23 cellular contexts compared by ENCODE assay signal in genomic region chr3:5271061-5271683, GRCh38.
DNase-seq lines count a peak whose midpoint lies in the region; ATAC-seq and TF ChIP-seq lines count a peak whose summit lies in the region.
"Had no signal": no experiment of that assay in that cellular context is flagged by ENCODE, and none has a peak within 500 bp of the region (broad histone marks: within the 10 kb centered on the region; RNA-seq: fewer than 3 reads in every experiment).

No MANE protein-coding gene starts in this region.

- no peaks in the 10 kb centered on the region for H4K20me1 ChIP-seq in OCI-LY7 (ENCODE audit: insufficient read depth, low read length)

- no peaks in the 10 kb centered on the region for H3K79me2 ChIP-seq in OCI-LY7 (ENCODE audit: insufficient read depth, low read depth, low read length)

- H4K91ac ChIP-seq in mesenchymal stem cell (ENCODE audit: low read length): no peak overlapping the region

- H3K4me3 ChIP-seq in esophagus muscularis mucosa (no peak overlapping the region), OCI-LY7 (ENCODE audit: low read depth, low read length, poor library complexity, severe bottlenecking) (no peak overlapping the region), mesenchymal stem cell (ENCODE audit: insufficient read depth in 1 of 2, low read depth in 1 of 2, low read length in 2 of 2) (no peak overlapping the region)

- intact Hi-C loops in esophagus muscularis mucosa (cut with DNase I) (no loop called here), OCI-LY7 (cut with micrococcal nuclease; ENCODE audit: unreplicated experiment) (no loop called here)

- no peak for TF ChIP-seq EP300 in esophagus muscularis mucosa (IDR thresholded peaks at IDR 0.05)

- H3K18ac ChIP-seq in mesenchymal stem cell (ENCODE audit: low read depth in 1 of 2, low read length in 2 of 2): no peak overlapping the region

- no TSS peak for BruUV-seq in OCI-LY7 (replicated peaks; lab: Mats Ljungman, UMichigan)

- no peaks in the 10 kb centered on the region for H3K79me1 ChIP-seq in mesenchymal stem cell (replicated peaks; ENCODE audit: low read length, poor library complexity, severe bottlenecking)

- no peak overlapping the region for H2BK5ac ChIP-seq in mesenchymal stem cell (ENCODE audit: low read depth, low read length, poor library complexity, severe bottlenecking)

- peak; percentile 13 to 49 for DNase-seq in NOMO-1 (lab: John Stamatoyannopoulos, UW; ENCODE audit: unreplicated experiment in 2 of 2)
- no peak for DNase-seq in NOMO-1 treated with dmso at 0.1 percent for 144 hours (lab: John Stamatoyannopoulos, UW; ENCODE audit: unreplicated experiment)
- peak; percentile 34 for DNase-seq in NOMO-1 treated with DMSO at 0.1 percent for 48 hours (lab: John Stamatoyannopoulos, UW; ENCODE audit: unreplicated experiment)
- peak; percentile 62 for DNase-seq in esophagus muscularis mucosa (ENCODE audit: extremely low spot score)
- DNase-seq in OCI-LY7 (ENCODE audit: low spot score): no peak
- DNase-seq in mesenchymal stem cell: no peak
- DNase-seq: 8988T; CD4-positive, CD25-positive, alpha-beta regulatory T cell; COR-L47; DMS 273 treated with DMSO at 0.1 percent for 48 hours; DND-41; GOT3; NCI-H1417 treated with DMSO at 0.1 percent for 48 hours; NCI-H187 treated with DMSO at 0.1 percent for 48 hours; NCI-H226; NCI-H524; OCI-M1; Right ventricle myocardium superior; T-helper 1 cell had no signal

- no peak overlapping the region for H3K9ac ChIP-seq in mesenchymal stem cell (ENCODE audit: low read length)

- no peak for TF ChIP-seq CTCF in esophagus muscularis mucosa (IDR thresholded peaks at IDR 0.05)
- no peak for TF ChIP-seq CTCF in OCI-LY7 (conservative IDR thresholded peaks at IDR 0.05; ENCODE audit: low read length)

- H3K4me2 ChIP-seq in OCI-LY7 (ENCODE audit: low read length): no peak overlapping the region
- no peak overlapping the region for H3K4me2 ChIP-seq in mesenchymal stem cell (ENCODE audit: low read length, poor library complexity, severe bottlenecking)

- H3K36me3 ChIP-seq in esophagus muscularis mucosa (no peaks in the 10 kb centered on the region), OCI-LY7 (ENCODE audit: insufficient read depth, low read length) (no peaks in the 10 kb centered on the region), mesenchymal stem cell (ENCODE audit: control insufficient read depth in 1 of 2, insufficient read depth in 2 of 2, low read depth in 1 of 2, low read length in 2 of 2) (no peaks in the 10 kb centered on the region)

- no peak overlapping the region for H3K23ac ChIP-seq in mesenchymal stem cell (ENCODE audit: low read length in 2 of 2)

- no peak overlapping the region for H2BK12ac ChIP-seq in mesenchymal stem cell (ENCODE audit: low read length in 2 of 2)

- H2AFZ ChIP-seq in OCI-LY7 (ENCODE audit: low read length) (no peak overlapping the region), mesenchymal stem cell (ENCODE audit: low read depth, low read length) (no peak overlapping the region)

- H3K4me1 ChIP-seq in esophagus muscularis mucosa (no peaks in the 10 kb centered on the region), OCI-LY7 (ENCODE audit: insufficient read depth, low read length, poor library complexity, severe bottlenecking) (no peaks in the 10 kb centered on the region), mesenchymal stem cell (ENCODE audit: control insufficient read depth, insufficient read depth, low read depth, low read length) (no peaks in the 10 kb centered on the region)

- H3K14ac ChIP-seq in mesenchymal stem cell (ENCODE audit: low read length in 2 of 2): no peak overlapping the region

- H2BK120ac ChIP-seq in mesenchymal stem cell (ENCODE audit: low read depth, low read length): no peak overlapping the region

- H3K4ac ChIP-seq in mesenchymal stem cell (ENCODE audit: low read depth in 1 of 2, low read length in 2 of 2): no peak overlapping the region

- CTCF ChIA-PET in OCI-LY7 (lab: Charles Lee; ENCODE audit: unreplicated experiment): interaction anchor here (0.6 kb wide), 2 partner anchors 20 to 39 kb away, joined by 4 read pairs; no protein-coding TSS in a partner anchor

- no peak overlapping the region for H2BK15ac ChIP-seq in mesenchymal stem cell (ENCODE audit: low read depth, poor library complexity, severe bottlenecking)

- ATAC-seq in HG02610 (IDR thresholded peaks at IDR 0.05; ENCODE audit: unreplicated experiment) (peak; percentile 88), HG03095 (IDR thresholded peaks at IDR 0.05; ENCODE audit: unreplicated experiment) (no peak)
- ATAC-seq: HCT116, SK-N-SH treated with all-trans-retinoic acid at 6 μM for 48 hours had no signal

- no peaks in the 10 kb centered on the region for H3K9me2 ChIP-seq in OCI-LY7 (ENCODE audit: insufficient read depth, low read length)

- POLR2A ChIA-PET in OCI-LY7 (lab: Charles Lee): no interaction called here

- TF ChIP-seq POLR2A in esophagus muscularis mucosa (IDR thresholded peaks at IDR 0.05; ENCODE audit: low read depth): no peak

- H4K8ac ChIP-seq in mesenchymal stem cell (ENCODE audit: low read length): no peak overlapping the region

- no peak overlapping the region for H2AK5ac ChIP-seq in mesenchymal stem cell (ENCODE audit: low read length, severe bottlenecking)

- H3K27me3 ChIP-seq in esophagus muscularis mucosa (no peaks in the 10 kb centered on the region), mesenchymal stem cell (ENCODE audit: control insufficient read depth in 1 of 2, insufficient read depth in 1 of 2, low read length in 2 of 2) (no peaks in the 10 kb centered on the region)

- H3K9me3 ChIP-seq in esophagus muscularis mucosa: no peaks in the 10 kb centered on the region
- no peaks in the 10 kb centered on the region for H3K9me3 ChIP-seq in OCI-LY7 (ENCODE audit: low read length)
- no peaks in the 10 kb centered on the region for H3K9me3 ChIP-seq in mesenchymal stem cell (ENCODE audit: control insufficient read depth, low read length)

- 90% methylated on average over 8 of the region's 8 CpGs for WGBS in esophagus muscularis mucosa
- WGBS in mesenchymal stem cell: 76% methylated on average over 5 of the region's 8 CpGs

- H3K27ac ChIP-seq in esophagus muscularis mucosa (replicated peaks in 1 of 4) (no peak overlapping the region), OCI-LY7 (ENCODE audit: low read depth, low read length, poor library complexity, severe bottlenecking) (no peak overlapping the region), mesenchymal stem cell (ENCODE audit: low read length, poor library complexity, severe bottlenecking) (no peak overlapping the region)

Comparison
In these comparisons a context has a peak if more than half of its experiments do, and no peak if none do; other contexts are left out.
1. DNase-seq: peak in NOMO-1 (2 of 2), NOMO-1 treated with DMSO at 0.1 percent for 48 hours (single experiment) and esophagus muscularis mucosa (single experiment); none in NOMO-1 treated with dmso at 0.1 percent for 144 hours (single experiment), OCI-LY7 (single experiment) and mesenchymal stem cell (single experiment).